Comparison of ENCODE assay signal across 8 cellular contexts in the genomic region with DNA sequence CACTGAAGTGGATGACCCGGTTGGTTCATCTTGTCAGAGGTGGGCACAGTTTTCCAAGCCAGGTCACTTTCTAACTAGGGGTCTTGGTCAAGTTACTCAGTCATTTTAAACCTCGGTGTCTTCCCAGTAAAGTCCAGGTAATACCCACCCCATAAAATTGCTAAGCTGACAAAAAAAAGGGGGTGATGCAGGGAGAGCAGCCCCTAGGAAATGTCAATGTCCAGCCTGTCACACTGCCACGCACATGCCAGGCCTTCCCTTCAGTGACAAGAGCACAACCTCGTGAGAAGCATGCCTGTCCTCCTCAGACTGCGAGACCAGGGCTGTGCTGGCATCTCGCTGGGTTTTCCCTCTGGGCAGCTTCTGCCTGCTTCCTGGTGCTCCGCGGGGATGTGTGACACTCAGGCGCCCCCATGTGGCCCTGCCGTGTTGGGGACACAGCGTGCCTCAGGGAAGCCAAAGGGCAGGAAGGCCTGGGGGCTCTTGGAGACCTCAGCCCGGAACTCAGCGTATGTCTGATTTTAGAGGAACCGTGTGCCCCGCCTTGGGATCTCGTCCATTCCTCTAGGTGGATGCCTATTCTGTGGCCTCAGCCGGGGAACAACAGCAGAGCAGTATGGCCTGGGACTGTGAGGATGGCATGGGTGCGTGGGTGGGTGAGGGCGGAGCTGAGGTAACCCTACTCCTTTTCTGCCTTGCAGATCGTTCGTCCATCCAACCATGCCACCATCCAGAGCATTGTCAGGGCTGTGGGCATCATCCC. TPM values are rescaled to one million over a fixed set of nuclear protein-coding genes. Genes with fewer than 3 reads are reported as not detected.
DNase-seq lines count a peak whose midpoint lies in the region; ATAC-seq and TF ChIP-seq lines count a peak whose summit lies in the region.

No MANE protein-coding gene starts in this region.

- intact Hi-C loops in cardiac septum (cut with DNase I) = loop anchor here (2.0 to 10.0 kb wide), 3 partner anchors 265 to 320 kb away; no protein-coding TSS in a partner anchor
- intact Hi-C loops in psoas muscle (cut with DNase I) = loop anchor here (1.0 to 5.0 kb wide), 2 partner anchors 265 to 290 kb away; no protein-coding TSS in a partner anchor
- intact Hi-C loops in uterus (cut with DNase I; ENCODE audit: low total_unique reads) = no loop called here

- H3K27me3 ChIP-seq in psoas muscle (ENCODE audit: insufficient read depth in 3 of 3, low read length in 2 of 3) (peaks cover 0 to 5% (median 0%) of the 10 kb centered on the region in 3 donors), uterus (no peaks in the 10 kb centered on the region)

- H3K4me1 ChIP-seq in psoas muscle (no peaks in the 10 kb centered on the region), uterus (no peaks in the 10 kb centered on the region)

- DNase-seq in SW 1271 (lab: John Stamatoyannopoulos, UW) (peak; percentile 35 to 36), cardiac septum (ENCODE audit: low spot score) (peak; percentile 85), psoas muscle (peak; percentile 83 to 90), uterus (peak; percentile 66 to 71)
- DNase-seq in activated naive CD8-positive, alpha-beta T cell treated with anti-CD3 and anti-CD28 coated beads for 36 hours = peak; percentile 86

- peaks cover 24% of the 10 kb centered on the region for H3K4me1 Mint-ChIP-seq in activated naive CD8-positive, alpha-beta T cell treated with anti-CD3 and anti-CD28 coated beads for 36 hours

- no peaks in the 10 kb centered on the region for H3K36me3 ChIP-seq in psoas muscle (ENCODE audit: insufficient read depth in 1 of 2, low read depth in 1 of 2)
- no peaks in the 10 kb centered on the region for H3K36me3 ChIP-seq in uterus

- H3K36me3 Mint-ChIP-seq in activated naive CD8-positive, alpha-beta T cell treated with anti-CD3 and anti-CD28 coated beads for 36 hours = no peaks in the 10 kb centered on the region

- ATAC-seq in GM19324 (IDR thresholded peaks at IDR 0.05; ENCODE audit: low FRiP score, unreplicated experiment) = peak; percentile 45
- peak; percentile 91 to 99 (median 93) for ATAC-seq in psoas muscle

- H3K27ac ChIP-seq in C4-2B (no peak overlapping the region), psoas muscle (no peak overlapping the region), uterus (no peak overlapping the region)

- no peaks in the 10 kb centered on the region for H3K27me3 Mint-ChIP-seq in activated naive CD8-positive, alpha-beta T cell treated with anti-CD3 and anti-CD28 coated beads for 36 hours

- TF ChIP-seq POLR2A in uterus (IDR thresholded peaks at IDR 0.05) = no peak

- no peaks in the 10 kb centered on the region for H3K9me3 Mint-ChIP-seq in activated naive CD8-positive, alpha-beta T cell treated with anti-CD3 and anti-CD28 coated beads for 36 hours

- H3K4me3 ChIP-seq in psoas muscle = no peak overlapping the region
- no peak overlapping the region for H3K4me3 ChIP-seq in uterus

- TF ChIP-seq CTCF in C4-2B (conservative IDR thresholded peaks at IDR 0.05) (peak; percentile 95), LNCAP (IDR thresholded peaks at IDR 0.05) (peak; percentile 94), psoas muscle (IDR thresholded peaks at IDR 0.05) (peak; percentile 81), uterus (IDR thresholded peaks at IDR 0.05) (peak; percentile 68 to 89 (median 82))

- H3K27ac Mint-ChIP-seq in activated naive CD8-positive, alpha-beta T cell treated with anti-CD3 and anti-CD28 coated beads for 36 hours = peak overlapping the region; percentile 69

- no peak overlapping the region for H3K4me3 Mint-ChIP-seq in activated naive CD8-positive, alpha-beta T cell treated with anti-CD3 and anti-CD28 coated beads for 36 hours

- WGBS in psoas muscle, 3 donors = 18 to 23% (median 23%) methylated on average over 20 to 21 of the region's 21 CpGs

- H3K9me3 ChIP-seq in psoas muscle = no peaks in the 10 kb centered on the region
- no peaks in the 10 kb centered on the region for H3K9me3 ChIP-seq in uterus

RNA-seq across cellular contexts. Expression of gene GDF2, which starts 10.2 kb away (rescaled TPM):
- not detected for total RNA-seq in activated naive CD8-positive, alpha-beta T cell treated with anti-CD3 and anti-CD28 coated beads for 36 hours
- not detected for total RNA-seq in cardiac septum
- total RNA-seq in psoas muscle = not detected
- polyA plus RNA-seq in psoas muscle = not detected
- total RNA-seq in uterus = not detected

RNA-seq across cellular contexts. Expression of gene GDF10, which starts 12.1 kb away (rescaled TPM):
- total RNA-seq in activated naive CD8-positive, alpha-beta T cell treated with anti-CD3 and anti-CD28 coated beads for 36 hours = 1 to 10 TPM; 4.1 TPM
- total RNA-seq in cardiac septum = 1.7 TPM
- total RNA-seq in psoas muscle = under 1 TPM in 2 of 4 donors, not detected in 2; 0.19 to 0.58 TPM
- polyA plus RNA-seq in psoas muscle = under 1 TPM; 0.03 to 0.14 (median 0.05) TPM
- 1 to 10 TPM in 2 of 4 donors, not detected in 2; 4.6 to 6.4 TPM for total RNA-seq in uterus

RNA-seq across cellular contexts. Expression of gene RBP3, which starts 36.1 kb away (rescaled TPM):
- total RNA-seq in activated naive CD8-positive, alpha-beta T cell treated with anti-CD3 and anti-CD28 coated beads for 36 hours = not detected
- total RNA-seq in cardiac septum = not detected
- total RNA-seq in psoas muscle = not detected
- not detected for polyA plus RNA-seq in psoas muscle
- total RNA-seq in uterus = not detected

Comparison
In these comparisons a context has a peak if more than half of its experiments do, and no peak if none do; other contexts are left out.
1. DNase-seq: peak in every context shown above with its lines; median percentile 86 in psoas muscle; 86 in activated naive CD8-positive, alpha-beta T cell treated with anti-CD3 and anti-CD28 coated beads for 36 hours; 85 in cardiac septum; 68 in uterus; 36 in SW 1271.